ENCODE assay signal across 18 cellular contexts in the genomic region with DNA sequence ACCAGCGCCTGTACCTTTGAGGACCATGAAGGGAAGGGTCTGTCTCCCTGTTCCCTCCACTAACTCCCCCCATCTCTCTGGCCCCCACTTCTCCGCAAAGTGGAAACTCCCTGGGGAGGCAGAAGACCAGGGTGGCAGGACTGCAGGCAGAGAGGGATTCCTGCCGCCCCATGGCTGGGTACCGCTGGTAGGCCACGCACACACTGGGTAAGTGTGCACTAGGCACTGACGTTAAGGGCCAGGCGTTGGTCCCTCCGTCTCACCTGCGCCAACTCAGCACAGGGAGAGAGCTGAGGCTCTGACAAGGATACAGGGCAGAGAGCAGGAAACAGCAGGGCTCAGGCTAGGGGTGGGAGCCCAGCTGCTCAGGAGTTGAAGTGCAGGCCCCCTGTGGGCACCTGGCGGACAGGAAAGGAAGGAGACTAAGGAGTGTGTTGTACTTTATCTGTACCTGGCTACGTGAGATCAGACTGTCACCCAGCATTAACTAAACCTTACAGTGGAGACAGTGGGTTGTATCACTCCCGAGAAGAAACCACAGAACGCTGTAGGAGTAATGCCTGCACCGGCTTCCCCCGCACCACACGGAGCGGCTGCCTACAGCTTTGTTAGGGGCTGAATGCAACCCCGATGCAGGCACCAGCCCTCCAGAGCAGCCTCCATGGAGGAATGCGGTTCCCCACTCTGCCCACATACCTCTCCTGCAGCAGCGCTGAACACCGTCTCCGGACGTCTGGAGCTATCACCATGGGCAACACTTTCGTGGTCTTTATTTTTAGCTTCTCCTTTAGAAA.
"Had no signal": no experiment of that assay in that cellular context is flagged by ENCODE, and none has a peak within 500 bp of the region (broad histone marks: within the 10 kb centered on the region; RNA-seq: fewer than 3 reads in every experiment).

No MANE protein-coding gene starts in this region.

- DNase-seq: colonic mucosa; dermis blood vessel endothelial cell; effector CD4-positive, alpha-beta T cell; endodermal cell; foreskin keratinocyte; hippocampal formation; kidney glomerular epithelial cell; mucosa of descending colon; sigmoid colon; stimulated activated CD4-positive, alpha-beta T cell treated with anti-CD3 and anti-CD28 coated beads, Interleukin-12 subunit alpha, Interleukin-12 subunit beta, amount 100 ng/mL, for 4 hours; stimulated activated naive CD4-positive, alpha-beta T cell treated with Interleukin-2 at 50 U/mL for 16 hours; thyroid gland; upper lobe of left lung; uterus had no signal

- H3K36me3 ChIP-seq: colonic mucosa, neural progenitor cell, right atrium auricular region, sigmoid colon, suprapubic skin, thyroid gland, upper lobe of left lung, uterus had no signal

- H3K4me2 ChIP-seq: neural progenitor cell had no signal

- H3K9ac ChIP-seq: neural progenitor cell had no signal

- ATAC-seq: mucosa of descending colon had no signal

- H3K27ac ChIP-seq: colonic mucosa, foreskin keratinocyte, neural progenitor cell, right atrium auricular region, sigmoid colon, skin epidermis, suprapubic skin, thyroid gland, upper lobe of left lung, uterus had no signal

- H3K9me3 ChIP-seq: colonic mucosa, mucosa of descending colon, right atrium auricular region, sigmoid colon, suprapubic skin, thyroid gland, upper lobe of left lung, uterus had no signal

- H3K4me3 ChIP-seq: colonic mucosa, mucosa of descending colon, neural progenitor cell, right atrium auricular region, sigmoid colon, skin epidermis, suprapubic skin, thyroid gland, upper lobe of left lung, uterus had no signal

- H3K27me3 ChIP-seq: colonic mucosa, right atrium auricular region, thyroid gland, upper lobe of left lung, uterus had no signal

- H2AFZ ChIP-seq: neural progenitor cell had no signal

- H3K4me1 ChIP-seq: colonic mucosa, foreskin keratinocyte, right atrium auricular region, uterus had no signal
